Comparison of ENCODE assay signal across 8 cellular contexts in genomic region chr3:194671900-194672808, GRCh38. TPM values are rescaled to one million over a fixed set of nuclear protein-coding genes. Genes with fewer than 3 reads are reported as not detected.
DNase-seq lines count a peak whose midpoint lies in the region; ATAC-seq lines count a peak whose summit lies in the region.

TSS of gene LSG1 (minus strand) at chr3:194672191. CDS start at chr3:194672162, 29 bp downstream.

- H3K4me3 Mint-ChIP-seq in dendritic cell treated with granulocyte-macrophage colony-stimulating factor and Interleukin-4, amounts not matched to agents 40 ng/mL and 50 ng/mL, for 4 days = peak within 1 kb of the TSS; percentile 97

- H3K27ac ChIP-seq in BLaER1 treated with 17β-estradiol and CSF1 and Interleukin-3, amounts not matched to agents 10 nM and 100 nM = peak within 1 kb of the TSS; percentile 90 to 99 (median 98)

- H4K20me1 ChIP-seq in BLaER1 treated with 17β-estradiol and CSF1 and Interleukin-3, amounts not matched to agents 10 nM and 100 nM = peaks cover 0 to 42% (median 30%) of the 10 kb centered on the region in 11 experiments; a peak in 16 of 22 replicates

- H3K36me3 ChIP-seq in BLaER1 treated with 17β-estradiol and CSF1 and Interleukin-3, amounts not matched to agents 10 nM and 100 nM = peaks cover 13 to 36% (median 29%) of the 10 kb centered on the region in 11 experiments

- H3K27ac Mint-ChIP-seq in dendritic cell treated with granulocyte-macrophage colony-stimulating factor and Interleukin-4, amounts not matched to agents 40 ng/mL and 50 ng/mL, for 4 days = peak within 1 kb of the TSS; percentile 95

- peaks cover 24% of the 10 kb centered on the region for H3K4me1 Mint-ChIP-seq in dendritic cell treated with granulocyte-macrophage colony-stimulating factor and Interleukin-4, amounts not matched to agents 40 ng/mL and 50 ng/mL, for 4 days (ENCODE audit: low read depth)

- DNase-seq in NCI-H748 treated with DMSO at 0.1 percent for 48 hours (lab: John Stamatoyannopoulos, UW) (peak; percentile 88), left lobe of liver (ENCODE audit: low spot score) (peak; percentile 90)
- peak; percentile 60 to 88 for DNase-seq in activated CD4-positive, alpha-beta T cell treated with anti-CD3 and anti-CD28 coated beads, Interleukin-2, amount 50 U/mL, for 24 hours (ENCODE audit: low read depth in 1 of 2, low spot score in 1 of 2)
- peak; percentile 84 for DNase-seq in stimulated activated CD4-positive, alpha-beta T cell treated with anti-CD3 and anti-CD28 coated beads, Interleukin-2, amount 100 ng/mL, for 4 hours (ENCODE audit: low read depth)

- intact Hi-C loops in dendritic cell treated with granulocyte-macrophage colony-stimulating factor and Interleukin-4, amounts not matched to agents 40 ng/mL and 50 ng/mL, for 4 days (cut with micrococcal nuclease) = loop anchor here (1.0 to 2.0 kb wide), 2 partner anchors 282 to 597 kb away; no protein-coding TSS in a partner anchor

- H3K4me2 ChIP-seq in BLaER1 treated with 17β-estradiol and CSF1 and Interleukin-3, amounts not matched to agents 10 nM and 100 nM = peak within 1 kb of the TSS; percentile 74 to 93 (median 87)

- H3K9me3 Mint-ChIP-seq in dendritic cell treated with granulocyte-macrophage colony-stimulating factor and Interleukin-4, amounts not matched to agents 40 ng/mL and 50 ng/mL, for 4 days = no peaks in the 10 kb centered on the region

- ATAC-seq in GM19351 (IDR thresholded peaks at IDR 0.05; ENCODE audit: unreplicated experiment) (peak; percentile 73), HG03521 (IDR thresholded peaks at IDR 0.05; ENCODE audit: unreplicated experiment) (peak; percentile 85), left lobe of liver (peak; percentile 94)

- no peaks in the 10 kb centered on the region for H3K27me3 ChIP-seq in BLaER1 treated with 17β-estradiol and CSF1 and Interleukin-3, amounts not matched to agents 10 nM and 100 nM

- H3K4me3 ChIP-seq in BLaER1 treated with 17β-estradiol and CSF1 and Interleukin-3, amounts not matched to agents 10 nM and 100 nM = peak within 1 kb of the TSS; percentile 71 to 96 (median 84)

- peaks cover 32% of the 10 kb centered on the region for H3K36me3 Mint-ChIP-seq in dendritic cell treated with granulocyte-macrophage colony-stimulating factor and Interleukin-4, amounts not matched to agents 40 ng/mL and 50 ng/mL, for 4 days (ENCODE audit: low read depth)

- H3K4me1 ChIP-seq in BLaER1 treated with 17β-estradiol and CSF1 and Interleukin-3, amounts not matched to agents 10 nM and 100 nM = peaks cover 21 to 36% (median 31%) of the 10 kb centered on the region in 10 experiments

- peaks cover 6% of the 10 kb centered on the region for H3K27me3 Mint-ChIP-seq in dendritic cell treated with granulocyte-macrophage colony-stimulating factor and Interleukin-4, amounts not matched to agents 40 ng/mL and 50 ng/mL, for 4 days

- H3K9ac ChIP-seq in BLaER1 treated with 17β-estradiol and CSF1 and Interleukin-3, amounts not matched to agents 10 nM and 100 nM = peak within 1 kb of the TSS; percentile 84 to 98 (median 95)

- H3K9me3 ChIP-seq in BLaER1 treated with 17β-estradiol and CSF1 and Interleukin-3, amounts not matched to agents 10 nM and 100 nM (replicated peaks in 1 of 11) = no peaks in the 10 kb centered on the region

RNA-seq across cellular contexts. Expression of gene LSG1, which starts in this region (rescaled TPM):
- total RNA-seq in left lobe of liver = 13.3 TPM

Comparison
In these comparisons a context has a peak if more than half of its experiments do, and no peak if none do; other contexts are left out.
1. Peak in every context shown above with its lines: DNase-seq, ATAC-seq, H3K4me3 ChIP-seq and H3K27ac ChIP-seq.